ENCODE assay signal across 8 cellular contexts in the genomic region with DNA sequence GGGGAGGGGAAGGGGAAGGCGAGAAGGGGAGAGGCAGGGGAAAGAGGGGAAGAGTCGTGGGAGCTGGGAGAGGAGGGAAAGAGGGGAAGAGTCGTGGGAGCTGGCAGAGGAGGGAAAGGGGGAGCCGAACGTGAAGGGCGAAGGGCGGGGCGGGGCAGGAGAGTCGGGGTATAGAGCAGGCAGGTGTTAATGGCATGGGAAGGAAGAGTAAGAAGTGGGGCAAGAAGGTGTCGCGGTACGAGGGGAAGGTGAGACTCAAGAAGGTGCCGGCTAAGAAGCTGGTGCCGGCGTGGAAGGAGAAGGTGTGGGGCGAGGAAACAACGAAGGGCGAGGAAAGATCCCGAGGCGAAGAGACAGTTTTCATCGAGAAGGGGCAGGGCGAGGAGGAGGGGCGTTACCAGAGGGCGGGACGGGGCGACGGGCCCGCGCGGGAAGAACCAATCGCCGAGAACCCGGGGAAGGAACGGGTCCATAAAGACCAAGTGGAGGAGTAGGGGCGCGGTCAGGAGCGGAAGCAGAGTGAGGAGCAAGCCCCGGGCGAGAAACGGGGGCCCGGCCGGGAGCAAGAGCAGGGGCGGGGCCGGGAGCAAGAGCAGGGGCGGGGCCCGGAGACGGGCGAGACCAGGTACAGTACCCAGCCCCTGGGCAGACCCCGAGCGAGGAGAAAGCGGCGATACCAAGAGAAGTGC. TPM values are rescaled to one million over a fixed set of nuclear protein-coding genes. Genes with fewer than 3 reads are reported as not detected.
DNase-seq lines count a peak whose midpoint lies in the region; ATAC-seq and TF ChIP-seq lines count a peak whose summit lies in the region.

No MANE protein-coding gene starts in this region.

- H3K4me3 ChIP-seq in OCI-LY1 (ENCODE audit: low read depth, low read length, poor library complexity, severe bottlenecking) (peak overlapping the region; percentile 68), mononuclear cell (ENCODE audit: low read length) (peak overlapping the region; percentile 72)

- ATAC-seq in GM21526 (IDR thresholded peaks at IDR 0.05; ENCODE audit: low FRiP score, unreplicated experiment): peak; percentile 60

- H3K9me2 ChIP-seq in OCI-LY1 (ENCODE audit: low read depth, low read length): no peaks in the 10 kb centered on the region

- peak overlapping the region; percentile 66 for H3K9ac ChIP-seq in OCI-LY1 (ENCODE audit: low read length)

- H3K79me2 ChIP-seq in OCI-LY1 (ENCODE audit: insufficient read depth, low read length): no peaks in the 10 kb centered on the region

- 0 out of 2 replicates have a peak overlapping the region, but pooled peaks have one; percentile 18 for H2AFZ ChIP-seq in OCI-LY1 (ENCODE audit: low read length)

- no peak for TF ChIP-seq CTCF in OCI-LY1 (IDR thresholded peaks at IDR 0.05; ENCODE audit: low read length)

- peak; percentile 97 for DNase-seq in DMS 273 (lab: John Stamatoyannopoulos, UW; ENCODE audit: unreplicated experiment)
- peak; percentile 93 for DNase-seq in HuH-7.5 (ENCODE audit: low spot score)
- peak; percentile 94 for DNase-seq in activated T-cell treated with anti-CD3 and anti-CD28 coated beads for 1 hour (ENCODE audit: low read depth)
- DNase-seq in epidermal melanocyte (ENCODE audit: insufficient read length, low spot score): peak; percentile 95
- DNase-seq in stimulated activated CD8-positive, alpha-beta memory T cell treated with anti-CD3 and anti-CD28 coated beads, Interleukin-2, amount 100 ng/mL, for 1 hour (ENCODE audit: low read depth in 2 of 2): peak; percentile 78 to 92

- H3K9me3 ChIP-seq in OCI-LY1 (ENCODE audit: low read length): no peaks in the 10 kb centered on the region
- no peaks in the 10 kb centered on the region for H3K9me3 ChIP-seq in mononuclear cell (ENCODE audit: low read depth, low read length)

- H3K27me3 ChIP-seq in OCI-LY1 (ENCODE audit: insufficient read depth, low read length): no peaks in the 10 kb centered on the region
- H3K27me3 ChIP-seq in mononuclear cell (ENCODE audit: insufficient read depth, low read length): no peaks in the 10 kb centered on the region

- H3K36me3 ChIP-seq in OCI-LY1 (ENCODE audit: insufficient read depth, low read length): no peaks in the 10 kb centered on the region

- H3K4me2 ChIP-seq in OCI-LY1 (ENCODE audit: low read length): peak overlapping the region; percentile 74

- H3K4me1 ChIP-seq in OCI-LY1 (ENCODE audit: insufficient read depth, low read length, severe bottlenecking) (peaks cover 9% of the 10 kb centered on the region), mononuclear cell (ENCODE audit: insufficient read depth, low read length) (peaks cover 9% of the 10 kb centered on the region)

- no peaks in the 10 kb centered on the region for H4K20me1 ChIP-seq in OCI-LY1 (ENCODE audit: insufficient read depth, low read length)

- H3K27ac ChIP-seq in OCI-LY1 (ENCODE audit: low read depth, low read length, poor library complexity, severe bottlenecking): peak overlapping the region; percentile 83

- H3F3A ChIP-seq in OCI-LY1 (ENCODE audit: insufficient read depth, low read length): no peaks in the 10 kb centered on the region

RNA-seq across cellular contexts. Expression of a gene that starts 0.5 kb away (rescaled TPM):
- total RNA-seq in mononuclear cell: 1.9 TPM

RNA-seq across cellular contexts. Expression of a gene that starts 16.4 kb away (rescaled TPM):
- 3.8 TPM for total RNA-seq in mononuclear cell

RNA-seq across cellular contexts. Expression of a gene that starts 20.3 kb away (rescaled TPM):
- total RNA-seq in mononuclear cell: 27.4 TPM

RNA-seq across cellular contexts. Expression of a gene that starts 32.0 kb away (rescaled TPM):
- total RNA-seq in mononuclear cell: 3.1 TPM

RNA-seq across cellular contexts. Expression of a gene that starts 38.3 kb away (rescaled TPM):
- total RNA-seq in mononuclear cell: 88.1 TPM

Comparison
In these comparisons a context has a peak if more than half of its experiments do, and no peak if none do; other contexts are left out.
1. Peak in every context shown above with its lines: DNase-seq, ATAC-seq, H3K4me3 ChIP-seq and H3K27ac ChIP-seq.